ENCODE assay signal across 15 cellular contexts in the genomic region with DNA sequence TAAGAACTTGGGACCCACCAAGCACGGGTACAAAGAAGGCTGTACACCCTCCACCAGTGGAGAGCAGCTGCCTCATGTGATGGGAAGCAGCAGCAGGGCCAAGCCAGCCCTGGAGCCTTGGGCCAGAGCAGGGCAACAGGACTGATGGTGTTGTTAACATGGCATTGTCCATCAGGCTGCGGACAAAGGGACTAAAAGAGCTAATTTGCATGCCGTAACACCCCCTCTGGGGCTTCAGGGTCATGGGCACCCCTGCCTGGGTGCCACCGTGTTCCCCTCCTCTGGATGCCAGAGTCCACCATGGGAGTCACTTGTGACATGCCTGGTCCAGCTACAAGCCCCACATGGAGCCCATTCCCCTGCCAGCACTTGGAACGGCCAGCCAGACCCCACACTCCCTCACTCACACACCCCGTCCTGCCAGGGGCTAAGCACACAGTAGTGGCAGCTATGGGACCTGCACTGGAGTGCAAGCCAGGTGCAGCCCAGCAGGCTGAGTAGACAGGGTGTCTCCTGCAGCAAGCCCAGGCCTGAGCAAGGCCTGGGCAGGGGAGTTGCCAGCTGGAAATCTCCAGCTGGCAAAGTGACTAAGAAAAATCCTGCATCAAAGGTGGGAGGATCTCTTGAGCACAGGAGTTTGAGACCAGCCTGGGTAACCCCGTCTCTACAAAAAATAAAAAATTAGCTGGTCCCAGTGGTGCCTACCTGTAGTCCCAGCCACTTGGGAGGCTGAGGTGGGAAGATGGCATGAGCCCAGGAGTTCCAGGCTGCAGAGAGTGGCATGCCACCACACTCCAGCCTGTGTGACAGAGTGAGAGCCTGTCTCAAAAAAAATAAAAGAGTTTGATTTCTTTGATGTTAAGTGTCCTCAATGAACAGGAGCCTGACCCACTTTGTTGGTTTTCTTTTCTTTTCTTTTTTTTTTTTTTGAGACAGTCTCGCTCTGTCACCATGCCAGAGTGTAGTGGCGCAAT. TPM values are rescaled to one million over a fixed set of nuclear protein-coding genes. Genes with fewer than 3 reads are reported as not detected.
DNase-seq lines count a peak whose midpoint lies in the region; ATAC-seq, FAIRE-seq and TF ChIP-seq lines count a peak whose summit lies in the region.
"Had no signal": no experiment of that assay in that cellular context is flagged by ENCODE, and none has a peak within 500 bp of the region (broad histone marks: within the 10 kb centered on the region; RNA-seq: fewer than 3 reads in every experiment).

No MANE protein-coding gene starts in this region.

- TF ChIP-seq CTCF in GM23338 (conservative IDR thresholded peaks at IDR 0.05; ENCODE audit: low read depth in 2 of 2) (no peak), K562 (IDR thresholded peaks at IDR 0.05 in 2 of 3, conservative IDR thresholded peaks at IDR 0.05 in 1 of 3; ENCODE audit: insufficient read depth in 2 of 3, low read depth in 1 of 3, low read length in 3 of 3) (no peak), HepG2 (CRISPR knock-in tag; IDR thresholded peaks at IDR 0.05) (no peak)

- H3K36me3 ChIP-seq in GM23338 (ENCODE audit: insufficient read depth) (peaks cover 34% of the 10 kb centered on the region), HUES64 (ENCODE audit: insufficient read depth, low read length) (peaks cover 51% of the 10 kb centered on the region), K562 (ENCODE audit: control insufficient read depth, insufficient read depth, low read length) (peaks cover 45% of the 10 kb centered on the region), HepG2 (replicated peaks in 1 of 2; ENCODE audit: control insufficient read depth in 1 of 2, insufficient read depth in 2 of 2, low read length in 2 of 2) (peaks cover 17 to 41% of the 10 kb centered on the region in 2 experiments)

- in situ Hi-C loops in K562 (cut with MboI) (no loop called here), HepG2 (cut with HindIII; ENCODE audit: extremely low pct_ligation_motif_present, low pct_unique_long_range_greater_than_20kb) (no loop called here)

- H3K4me2 ChIP-seq in GM23338, result 0 out of 2 replicates have a peak overlapping the region, but pooled peaks have one; percentile 0
- no peak overlapping the region for H3K4me2 ChIP-seq in K562 (ENCODE audit: insufficient read depth, low read length)
- no peak overlapping the region for H3K4me2 ChIP-seq in HepG2 (ENCODE audit: low read depth, low read length)

- H3K27ac ChIP-seq in GM23338 (ENCODE audit: low read depth), result peak overlapping the region; percentile 74
- peak overlapping the region; percentile 89 for H3K27ac ChIP-seq in HUES64 (ENCODE audit: low read depth, low read length)
- H3K27ac ChIP-seq in K562 (ENCODE audit: extremely low read depth, low read depth, low read length), result no peak overlapping the region
- H3K27ac ChIP-seq in HepG2 (ENCODE audit: extremely low read length, insufficient read depth, low read length), result no peak overlapping the region

- CTCF ChIA-PET in K562 (lab: Yijun Ruan, JAX; ENCODE audit: low intra/inter-chr PET ratio), result interaction anchor here (0.6 kb wide), 1 partner anchor 74 kb away, joined by 3 read pairs; the partner anchor contains the start of gene BPTF
- CTCF ChIA-PET in HepG2 (lab: Yijun Ruan, JAX; ENCODE audit: low intra/inter-chr PET ratio, low total read pairs), result no interaction called here

- H3K4me3 Mint-ChIP-seq in GM23338, result no peak overlapping the region
- H3K4me3 Mint-ChIP-seq: activated naive CD4-positive, alpha-beta T cell treated with anti-CD3 and anti-CD28 coated beads for 36 hours had no signal

- DNase-seq in GM23338 (ENCODE audit: low spot score) (peak; percentile 23), K562 (ENCODE audit: extremely low read depth in 1 of 4, low spot score in 3 of 4) (no peak), HepG2 (ENCODE audit: low spot score) (no peak), OCI-M1 (lab: John Stamatoyannopoulos, UW) (no peak)
- DNase-seq in activated CD4-positive, alpha-beta T cell treated with anti-CD3 and anti-CD28 coated beads for 48 hours, result no peak
- DNase-seq: activated CD4-positive, alpha-beta T cell treated with anti-CD3 and anti-CD28 coated beads for 4 hours; activated naive CD4-positive, alpha-beta T cell treated with anti-CD3 and anti-CD28 coated beads for 36 hours; hippocampal formation; NCI-H2029 treated with DMSO at 0.1 percent for 48 hours; NCI-H82; nucleus accumbens had no signal

- POLR2A ChIA-PET in K562 (lab: Yijun Ruan, JAX) (interaction anchor here (0.6 kb wide), 1 partner anchor 18 kb away, joined by 3 read pairs; no protein-coding TSS in a partner anchor), HepG2 (lab: Yijun Ruan, JAX) (no interaction called here)

- H3F3A ChIP-seq in GM23338 (replicated peaks; ENCODE audit: low read depth), result peaks cover 32% of the 10 kb centered on the region

- H3K4me3 ChIP-seq in GM23338, result no peak overlapping the region
- no peak overlapping the region for H3K4me3 ChIP-seq in HUES64 (ENCODE audit: low read length)
- H3K4me3 ChIP-seq in K562, result no peak overlapping the region
- no peak overlapping the region for H3K4me3 ChIP-seq in HepG2 (replicated peaks in 1 of 3; ENCODE audit: insufficient read depth in 1 of 3, low read depth in 2 of 3, low read length in 3 of 3)

- H2AFZ ChIP-seq in GM23338 (no peak overlapping the region), K562 (ENCODE audit: low read depth, low read length) (no peak overlapping the region), HepG2 (ENCODE audit: low read length) (no peak overlapping the region)

- peaks cover 18% of the 10 kb centered on the region for H3K9me3 ChIP-seq in HUES64 (ENCODE audit: insufficient read depth, low read depth, low read length)
- no peaks in the 10 kb centered on the region for H3K9me3 ChIP-seq in K562 (replicated peaks; ENCODE audit: control insufficient read depth, insufficient read depth, low read depth, low read length)
- no peaks in the 10 kb centered on the region for H3K9me3 ChIP-seq in HepG2 (ENCODE audit: low read length)

- peak; percentile 60 for ATAC-seq in GM23338
- peak; percentile 25; the same call in 2 of the 3 replicates for ATAC-seq in K562
- peak; percentile 55 for ATAC-seq in HepG2
- ATAC-seq in HG02884 (IDR thresholded peaks at IDR 0.05; ENCODE audit: unreplicated experiment), result no peak
- ATAC-seq in GM18519 (IDR thresholded peaks at IDR 0.05; ENCODE audit: low FRiP score, unreplicated experiment), result no peak

- H4K20me1 ChIP-seq in GM23338 (replicated peaks; ENCODE audit: insufficient read depth) (no peaks in the 10 kb centered on the region), K562 (replicated peaks; ENCODE audit: control insufficient read depth, insufficient read depth, low read length) (no peaks in the 10 kb centered on the region), HepG2 (ENCODE audit: insufficient read depth, low read length) (no peaks in the 10 kb centered on the region)

- H3K9ac ChIP-seq in HUES64 (ENCODE audit: low read depth, low read length), result no peak overlapping the region
- H3K9ac ChIP-seq in K562 (ENCODE audit: insufficient read depth in 1 of 2, low read depth in 2 of 2, low read length in 2 of 2), result no peak overlapping the region
- no peak overlapping the region for H3K9ac ChIP-seq in HepG2 (ENCODE audit: insufficient read depth, low read depth, low read length)

- peaks cover 32% of the 10 kb centered on the region for H3K4me1 Mint-ChIP-seq in GM23338

- TF ChIP-seq EP300 in K562 (IDR thresholded peaks at IDR 0.05; ENCODE audit: low read length) (no peak), HepG2 (IDR thresholded peaks at IDR 0.05; ENCODE audit: low read depth in 2 of 2, low read length in 2 of 2) (no peak), HepG2 (CRISPR knock-in tag; IDR thresholded peaks at IDR 0.05; ENCODE audit: borderline replicate concordance) (no peak)

- peaks cover 22% of the 10 kb centered on the region for H3K4me1 ChIP-seq in GM23338 (ENCODE audit: insufficient read depth)
- H3K4me1 ChIP-seq in HUES64 (ENCODE audit: insufficient read depth, low read length), result peaks cover 7% of the 10 kb centered on the region; the same call in 1 of the 2 replicates
- H3K4me1 ChIP-seq in K562 (replicated peaks in 1 of 2; ENCODE audit: control insufficient read depth in 2 of 2, insufficient read depth in 2 of 2, low read length in 2 of 2), result no peaks in the 10 kb centered on the region; a peak in 1 of 5 replicates
- H3K4me1 ChIP-seq in HepG2 (ENCODE audit: insufficient read depth, low read length), result no peaks in the 10 kb centered on the region

- intact Hi-C loops in K562 (cut with micrococcal nuclease) (no loop called here), HepG2 (cut with micrococcal nuclease; ENCODE audit: unreplicated experiment) (no loop called here)

- peaks cover 83% of the 10 kb centered on the region for H3K36me3 Mint-ChIP-seq in GM23338 (ENCODE audit: low read depth)

- H3K27ac Mint-ChIP-seq in GM23338, result peak overlapping the region; percentile 75
- H3K27ac Mint-ChIP-seq: activated naive CD4-positive, alpha-beta T cell treated with anti-CD3 and anti-CD28 coated beads for 36 hours had no signal

- TF ChIP-seq RAD21 in K562 (CRISPR knock-in tag; conservative IDR thresholded peaks at IDR 0.05 in 1 of 2, IDR thresholded peaks at IDR 0.05 in 1 of 2) (no peak), HepG2 (CRISPR knock-in tag; IDR thresholded peaks at IDR 0.05) (no peak)

- H3K27me3 ChIP-seq in GM23338 (ENCODE audit: insufficient read depth) (no peaks in the 10 kb centered on the region), HUES64 (ENCODE audit: insufficient read depth, low read length) (no peaks in the 10 kb centered on the region), K562 (ENCODE audit: control insufficient read depth in 2 of 2, insufficient read depth in 2 of 2, low read length in 2 of 2) (no peaks in the 10 kb centered on the region), HepG2 (ENCODE audit: control insufficient read depth in 1 of 2, insufficient read depth in 2 of 2, low read length in 2 of 2) (no peaks in the 10 kb centered on the region)

- FAIRE-seq in K562 (lab: Jason Lieb, UNC) (no peak), HepG2 (lab: Jason Lieb, UNC) (no peak)
- FAIRE-seq: astrocyte had no signal

- BruUV-seq in K562 (replicated peaks; lab: Mats Ljungman, UMichigan) (no TSS peak), HepG2 (replicated peaks; lab: Mats Ljungman, UMichigan) (no TSS peak)

- H3K27me3 Mint-ChIP-seq in GM23338 (ENCODE audit: insufficient read depth, low read depth, poor library complexity), result peaks cover 16% of the 10 kb centered on the region

- peaks cover 52% of the 10 kb centered on the region for H3K9me3 Mint-ChIP-seq in GM23338
- H3K9me3 Mint-ChIP-seq: activated naive CD4-positive, alpha-beta T cell treated with anti-CD3 and anti-CD28 coated beads for 36 hours had no signal

- no peaks in the 10 kb centered on the region for H3K9me2 ChIP-seq in GM23338 (ENCODE audit: insufficient read depth)

- TF ChIP-seq POLR2A in K562 (conservative IDR thresholded peaks at IDR 0.05) (no peak), HepG2 (IDR thresholded peaks at IDR 0.05; ENCODE audit: insufficient read depth in 1 of 2, low read depth in 2 of 2, low read length in 2 of 2) (0 out of 4 replicates have a peak, but pooled peaks of 1 of the 2 experiments have one; percentile 18)

- no peaks in the 10 kb centered on the region for H3K79me2 ChIP-seq in GM23338 (replicated peaks; ENCODE audit: insufficient read depth)
- no peaks in the 10 kb centered on the region for H3K79me2 ChIP-seq in K562 (ENCODE audit: control insufficient read depth, insufficient read depth, low read length)
- H3K79me2 ChIP-seq in HepG2 (ENCODE audit: insufficient read depth, low read length), result no peaks in the 10 kb centered on the region

- no peaks in the 10 kb centered on the region for H3K9me1 ChIP-seq in K562 (ENCODE audit: control insufficient read depth, insufficient read depth, low read length)

- WGBS in HUES64, result 82% methylated on average over 9 of the region's 9 CpGs
- WGBS in K562 (ENCODE audit: insufficient coverage, low coverage, missing lambda C conversion rate), result 78% methylated on average over 9 of the region's 9 CpGs
- WGBS in HepG2 (ENCODE audit: low lambda C conversion rate), result 84% methylated on average over 8 of the region's 9 CpGs

RNA-seq across cellular contexts. Expression of gene NOL11, which starts 33.7 kb away (rescaled TPM):
- 108 and 116 TPM in 2 replicates for total RNA-seq in GM23338 (2014; rRNA removed; shearing (Covaris generic))
- 130 and 132 TPM in 2 replicates for polyA plus RNA-seq in GM23338 (2016; fragmentation: Nextera tagmentation; extraction: Ambion mirVana)
- polyA plus RNA-seq in HUES64 (2013, experiment 1 of 2), result 90.7 TPM
- polyA plus RNA-seq in HUES64 (2013, experiment 2 of 2), result 70.2 TPM
- 110 and 219 TPM in 2 replicates for total RNA-seq in K562 (2011; cell fraction: chromatin; rRNA removed; ENCODE audit: low replicate concordance)
- 45.7 and 68.9 TPM in 2 replicates for total RNA-seq in K562 (2011; cell fraction: nucleolus; rRNA removed)
- 71.0 and 71.3 TPM in 2 replicates for total RNA-seq in K562 (2011; cell fraction: nucleoplasm; rRNA removed)
- total RNA-seq in K562 (2014; rRNA removed), result 61.1 and 67.6 TPM in 2 replicates
- 129 and 143 TPM in 2 replicates for total RNA-seq in K562 (2014; rRNA removed; fragmentation: Illumina TruSeq; extraction: Trizol)
- 113 and 129 TPM in 2 replicates for total RNA-seq in K562 (2015; rRNA removed; fragmentation: Illumina TruSeq; extraction: Trizol)
- total RNA-seq in K562 (2021), result 88.7 and 98.9 TPM in 2 replicates
- 87.8 and 121 TPM in 2 replicates for polyA plus RNA-seq in K562 (2011; rRNA removed)
- polyA plus RNA-seq in K562 (2011; cell fraction: cytosol; rRNA removed), result 21.3 and 32.5 TPM in 2 replicates
- 42.5 and 60.9 TPM in 2 replicates for polyA plus RNA-seq in K562 (2011; cell fraction: nucleus; rRNA removed)
- 46.1 and 72.4 TPM in 2 replicates for polyA plus RNA-seq in K562 (2012)
- 87.1 and 107 TPM in 2 replicates for polyA plus RNA-seq in K562 (2014; fragmentation: Illumina TruSeq; extraction: Trizol)
- 100 to 1,000 TPM; 130 to 175 TPM for polyA plus RNA-seq in K562 (2014; fragmentation: Nextera tagmentation; extraction: Ambion mirVana)
- 72.2 and 75.6 TPM in 2 replicates for polyA plus RNA-seq in K562 (2014; rRNA removed)
- polyA minus RNA-seq in K562 (2011; rRNA and poly(A)+ RNA removed), result 121 and 123 TPM in 2 replicates
- 129 and 148 TPM in 2 replicates for polyA minus RNA-seq in K562 (2011; cell fraction: cytosol; rRNA and poly(A)+ RNA removed)
- polyA minus RNA-seq in K562 (2011; cell fraction: nucleus; rRNA and poly(A)+ RNA removed), result 51.0 and 77.2 TPM in 2 replicates
- total RNA-seq in HepG2 (2016; rRNA removed; fragmentation: Illumina TruSeq; extraction: Trizol), result 124 and 187 TPM in 2 replicates
- total RNA-seq in HepG2 (2016; cell fraction: cytosol; rRNA removed; fragmentation: Illumina TruSeq; extraction: Trizol; ENCODE audit: low read depth), result 13.5 and 17.7 TPM in 2 replicates
- total RNA-seq in HepG2 (2016; cell fraction: insoluble cytoplasmic fraction; rRNA removed; fragmentation: Illumina TruSeq; extraction: Trizol), result 119 and 181 TPM in 2 replicates
- total RNA-seq in HepG2 (2016; cell fraction: membrane; rRNA removed; fragmentation: Illumina TruSeq; extraction: Trizol), result 41.0 and 49.3 TPM in 2 replicates
- 110 and 111 TPM in 2 replicates for total RNA-seq in HepG2 (2016; cell fraction: nucleus; rRNA removed; fragmentation: Illumina TruSeq; extraction: Trizol)
- polyA plus RNA-seq in HepG2 (2011; rRNA removed), result 33.5 and 45.8 TPM in 2 replicates
- 14.8 and 21.3 TPM in 2 replicates for polyA plus RNA-seq in HepG2 (2011; cell fraction: cytosol; rRNA removed)
- polyA plus RNA-seq in HepG2 (2011; cell fraction: nucleus; rRNA removed), result 25.9 and 30.0 TPM in 2 replicates
- polyA plus RNA-seq in HepG2 (2012), result 44.1 and 58.2 TPM in 2 replicates
- 5.1 and 6.9 TPM in 2 replicates for polyA plus RNA-seq in HepG2 (2016; cell fraction: cytosol; fragmentation: Illumina TruSeq; extraction: Trizol; ENCODE audit: low read depth)
- polyA plus RNA-seq in HepG2 (2016; cell fraction: insoluble cytoplasmic fraction; fragmentation: Illumina TruSeq; extraction: Trizol; ENCODE audit: low read depth), result 140 and 158 TPM in 2 replicates
- polyA plus RNA-seq in HepG2 (2016; cell fraction: membrane; fragmentation: Illumina TruSeq; extraction: Trizol; ENCODE audit: low read depth), result 20.6 and 22.8 TPM in 2 replicates
- 143 and 159 TPM in 2 replicates for polyA plus RNA-seq in HepG2 (2016; cell fraction: nucleus; fragmentation: Illumina TruSeq; extraction: Trizol; ENCODE audit: insufficient read depth, low read depth)
- 28.1 and 48.6 TPM in 2 replicates for polyA minus RNA-seq in HepG2 (2011; rRNA and poly(A)+ RNA removed; ENCODE audit: low replicate concordance)
- polyA minus RNA-seq in HepG2 (2011; cell fraction: cytosol; rRNA and poly(A)+ RNA removed), result 80.5 and 83.1 TPM in 2 replicates
- 134 and 139 TPM in 2 replicates for polyA minus RNA-seq in HepG2 (2011; cell fraction: nucleus; rRNA and poly(A)+ RNA removed)

Comparison
In these comparisons a context has a peak if more than half of its experiments do, and no peak if none do; other contexts are left out.
1. ATAC-seq: peak in GM23338 (single experiment), K562 (single experiment) and HepG2 (single experiment); none in HG02884 (single experiment) and GM18519 (single experiment).
2. H3K27ac ChIP-seq: peak in GM23338 (single experiment) and HUES64 (single experiment); none in K562 (single experiment) and HepG2 (single experiment).